Comparison of ENCODE assay signal across 19 cellular contexts in genomic region chr12:120342156-120342555, GRCh38. TPM values are rescaled to one million over a fixed set of nuclear protein-coding genes. Genes with fewer than 3 reads are reported as not detected.
DNase-seq lines count a peak whose midpoint lies in the region; ATAC-seq and TF ChIP-seq lines count a peak whose summit lies in the region.
"Had no signal": no experiment of that assay in that cellular context is flagged by ENCODE, and none has a peak within 500 bp of the region (broad histone marks: within the 10 kb centered on the region; RNA-seq: fewer than 3 reads in every experiment).

No MANE protein-coding gene starts in this region.

- intact Hi-C loops in right lobe of liver (cut with DNase I), result no loop called here

- H3K27ac ChIP-seq in cardiac muscle cell (peak overlapping the region; percentile 26), right atrium auricular region (no peak overlapping the region), right lobe of liver (no peak overlapping the region)
- H3K27ac ChIP-seq: 22Rv1 had no signal

- DNase-seq in cardiac muscle cell (ENCODE audit: low read depth in 1 of 2, low spot score in 1 of 2) (no peak), right atrium auricular region (ENCODE audit: low spot score) (no peak), right lobe of liver (peak; percentile 80 to 90 (median 88)), NCI-H1436 (lab: John Stamatoyannopoulos, UW) (no peak), inferior parietal cortex (ENCODE audit: extremely low spot score) (no peak)
- no peak for DNase-seq in central memory CD4-positive, alpha-beta T cell
- DNase-seq: BE2C; CD4-positive, alpha-beta T cell; EL; NCI-H1417; NCI-H1930; OCI-M1; SHP77 treated with DMSO at 0.1 percent for 48 hours had no signal

- TF ChIP-seq CTCF in cardiac muscle cell (IDR thresholded peaks at IDR 0.05; ENCODE audit: low read depth, low read length), result no peak
- TF ChIP-seq CTCF in right atrium auricular region (IDR thresholded peaks at IDR 0.05), result no peak
- no peak for TF ChIP-seq CTCF in right lobe of liver (IDR thresholded peaks at IDR 0.05)

- H3K27me3 ChIP-seq in cardiac muscle cell (no peaks in the 10 kb centered on the region), right atrium auricular region (no peaks in the 10 kb centered on the region), right lobe of liver (no peaks in the 10 kb centered on the region)
- H3K27me3 ChIP-seq: BE2C had no signal

- ATAC-seq in right lobe of liver, result peak; percentile 94 to 98 (median 97)
- ATAC-seq: HCT116 had no signal

- 0% methylated on average over 2 of the region's 10 CpGs for WGBS in right lobe of liver (ENCODE audit: insufficient coverage, low coverage, low lambda C conversion rate, missing lambda C conversion rate)

- H3K4me3 ChIP-seq in cardiac muscle cell (no peak overlapping the region), right atrium auricular region (no peak overlapping the region), right lobe of liver (no peak overlapping the region)

- H3K36me3 ChIP-seq in cardiac muscle cell (peaks cover 19% of the 10 kb centered on the region), right atrium auricular region (no peaks in the 10 kb centered on the region), right lobe of liver (no peaks in the 10 kb centered on the region)
- H3K36me3 ChIP-seq: BE2C had no signal

- H3K9me3 ChIP-seq in cardiac muscle cell (ENCODE audit: low read depth) (no peaks in the 10 kb centered on the region), right atrium auricular region (no peaks in the 10 kb centered on the region), right lobe of liver (no peaks in the 10 kb centered on the region)

- H3K4me1 ChIP-seq in cardiac muscle cell (ENCODE audit: low read depth) (no peaks in the 10 kb centered on the region), right atrium auricular region (no peaks in the 10 kb centered on the region), right lobe of liver (peaks cover 0 to 9% (median 4%) of the 10 kb centered on the region in 4 donors)
- H3K4me1 ChIP-seq: BE2C had no signal

- TF ChIP-seq POLR2A in right lobe of liver (IDR thresholded peaks at IDR 0.05), result no peak

RNA-seq across cellular contexts. Expression of gene PLA2G1B, which starts 14.6 kb away (rescaled TPM):
- total RNA-seq in cardiac muscle cell, result not detected in 2 replicates
- polyA plus RNA-seq in cardiac muscle cell, result not detected in 2 replicates
- total RNA-seq in right atrium auricular region, result not detected
- not detected for total RNA-seq in right lobe of liver
- total RNA-seq: CD4-positive, alpha-beta T cell; HT-29; LHCN-M2 had no signal

RNA-seq across cellular contexts. Expression of gene MSI1, which starts 26.8 kb away (rescaled TPM):
- 22.5 and 28.8 TPM in 2 replicates for total RNA-seq in cardiac muscle cell
- polyA plus RNA-seq in cardiac muscle cell, result 26.2 and 38.7 TPM in 2 replicates
- 1 to 10 TPM in 1 of 2 donors, under 1 TPM in 1; 0.93 to 2.9 TPM for total RNA-seq in right atrium auricular region
- 1 to 10 TPM in 1 of 6 experiments, under 1 TPM in 1, not detected in 4; 0.06 to 1.6 TPM for total RNA-seq in right lobe of liver
- total RNA-seq: CD4-positive, alpha-beta T cell; HT-29; LHCN-M2; RPMI7951 had no signal
- polyA plus RNA-seq: AG04450 had no signal

RNA-seq across cellular contexts. Expression of gene SIRT4, which starts 40.0 kb away (rescaled TPM):
- total RNA-seq in cardiac muscle cell, result 7.4 and 10.3 TPM in 2 replicates
- polyA plus RNA-seq in cardiac muscle cell, result 6.7 and 15.8 TPM in 2 replicates
- total RNA-seq in right atrium auricular region, result 1 to 10 TPM; 3.1 to 5.6 TPM
- 1 to 10 TPM in 5 of 6 experiments, under 1 TPM in 1; 0.56 to 4.1 (median 3.0) TPM for total RNA-seq in right lobe of liver

RNA-seq across cellular contexts. Expression of gene RNU4-1, which starts 49.1 kb away (rescaled TPM):
- total RNA-seq in cardiac muscle cell (not detected in 2 replicates), right atrium auricular region (not detected), right lobe of liver (1,000 to 10,000 TPM in 4 of 6 experiments, under 1 TPM in 1, not detected in 1; under 0.01 to 2,710 (median 2,128) TPM)
- not detected in 2 replicates for polyA plus RNA-seq in cardiac muscle cell
- total RNA-seq: LHCN-M2 had no signal
- polyA plus RNA-seq: AG04450 had no signal

RNA-seq across cellular contexts. Expression of gene RNU4-2, which starts 50.5 kb away (rescaled TPM):
- not detected in 2 replicates for total RNA-seq in cardiac muscle cell
- not detected in 2 replicates for polyA plus RNA-seq in cardiac muscle cell
- total RNA-seq in right atrium auricular region, result not detected
- 1,000 to 10,000 TPM in 4 of 6 experiments, under 1 TPM in 2; under 0.01 to 8,070 (median 3,211) TPM for total RNA-seq in right lobe of liver
- total RNA-seq: LHCN-M2 had no signal

Comparison
In these comparisons a context has a peak if more than half of its experiments do, and no peak if none do; other contexts are left out.
1. DNase-seq: peak in right lobe of liver (3 of 3); none in cardiac muscle cell (0 of 2), right atrium auricular region (single experiment), NCI-H1436 (single experiment), inferior parietal cortex (single experiment) and central memory CD4-positive, alpha-beta T cell (single experiment).